1 cellular context compared by ENCODE assay signal in genomic region chr12:56488041-56488955, GRCh38.
TF ChIP-seq lines count a peak whose summit lies in the region.

GLS2 (minus strand) TSS chr12:56488161; CDS start chr12:56488118, 43 bp downstream.

TF ChIP-seq in HepG2, 621 proteins besides CTCF, POLR2A, EP300 and RAD21 (continued from another document and continues in another):
- TF ChIP-seq, protein P1, sequence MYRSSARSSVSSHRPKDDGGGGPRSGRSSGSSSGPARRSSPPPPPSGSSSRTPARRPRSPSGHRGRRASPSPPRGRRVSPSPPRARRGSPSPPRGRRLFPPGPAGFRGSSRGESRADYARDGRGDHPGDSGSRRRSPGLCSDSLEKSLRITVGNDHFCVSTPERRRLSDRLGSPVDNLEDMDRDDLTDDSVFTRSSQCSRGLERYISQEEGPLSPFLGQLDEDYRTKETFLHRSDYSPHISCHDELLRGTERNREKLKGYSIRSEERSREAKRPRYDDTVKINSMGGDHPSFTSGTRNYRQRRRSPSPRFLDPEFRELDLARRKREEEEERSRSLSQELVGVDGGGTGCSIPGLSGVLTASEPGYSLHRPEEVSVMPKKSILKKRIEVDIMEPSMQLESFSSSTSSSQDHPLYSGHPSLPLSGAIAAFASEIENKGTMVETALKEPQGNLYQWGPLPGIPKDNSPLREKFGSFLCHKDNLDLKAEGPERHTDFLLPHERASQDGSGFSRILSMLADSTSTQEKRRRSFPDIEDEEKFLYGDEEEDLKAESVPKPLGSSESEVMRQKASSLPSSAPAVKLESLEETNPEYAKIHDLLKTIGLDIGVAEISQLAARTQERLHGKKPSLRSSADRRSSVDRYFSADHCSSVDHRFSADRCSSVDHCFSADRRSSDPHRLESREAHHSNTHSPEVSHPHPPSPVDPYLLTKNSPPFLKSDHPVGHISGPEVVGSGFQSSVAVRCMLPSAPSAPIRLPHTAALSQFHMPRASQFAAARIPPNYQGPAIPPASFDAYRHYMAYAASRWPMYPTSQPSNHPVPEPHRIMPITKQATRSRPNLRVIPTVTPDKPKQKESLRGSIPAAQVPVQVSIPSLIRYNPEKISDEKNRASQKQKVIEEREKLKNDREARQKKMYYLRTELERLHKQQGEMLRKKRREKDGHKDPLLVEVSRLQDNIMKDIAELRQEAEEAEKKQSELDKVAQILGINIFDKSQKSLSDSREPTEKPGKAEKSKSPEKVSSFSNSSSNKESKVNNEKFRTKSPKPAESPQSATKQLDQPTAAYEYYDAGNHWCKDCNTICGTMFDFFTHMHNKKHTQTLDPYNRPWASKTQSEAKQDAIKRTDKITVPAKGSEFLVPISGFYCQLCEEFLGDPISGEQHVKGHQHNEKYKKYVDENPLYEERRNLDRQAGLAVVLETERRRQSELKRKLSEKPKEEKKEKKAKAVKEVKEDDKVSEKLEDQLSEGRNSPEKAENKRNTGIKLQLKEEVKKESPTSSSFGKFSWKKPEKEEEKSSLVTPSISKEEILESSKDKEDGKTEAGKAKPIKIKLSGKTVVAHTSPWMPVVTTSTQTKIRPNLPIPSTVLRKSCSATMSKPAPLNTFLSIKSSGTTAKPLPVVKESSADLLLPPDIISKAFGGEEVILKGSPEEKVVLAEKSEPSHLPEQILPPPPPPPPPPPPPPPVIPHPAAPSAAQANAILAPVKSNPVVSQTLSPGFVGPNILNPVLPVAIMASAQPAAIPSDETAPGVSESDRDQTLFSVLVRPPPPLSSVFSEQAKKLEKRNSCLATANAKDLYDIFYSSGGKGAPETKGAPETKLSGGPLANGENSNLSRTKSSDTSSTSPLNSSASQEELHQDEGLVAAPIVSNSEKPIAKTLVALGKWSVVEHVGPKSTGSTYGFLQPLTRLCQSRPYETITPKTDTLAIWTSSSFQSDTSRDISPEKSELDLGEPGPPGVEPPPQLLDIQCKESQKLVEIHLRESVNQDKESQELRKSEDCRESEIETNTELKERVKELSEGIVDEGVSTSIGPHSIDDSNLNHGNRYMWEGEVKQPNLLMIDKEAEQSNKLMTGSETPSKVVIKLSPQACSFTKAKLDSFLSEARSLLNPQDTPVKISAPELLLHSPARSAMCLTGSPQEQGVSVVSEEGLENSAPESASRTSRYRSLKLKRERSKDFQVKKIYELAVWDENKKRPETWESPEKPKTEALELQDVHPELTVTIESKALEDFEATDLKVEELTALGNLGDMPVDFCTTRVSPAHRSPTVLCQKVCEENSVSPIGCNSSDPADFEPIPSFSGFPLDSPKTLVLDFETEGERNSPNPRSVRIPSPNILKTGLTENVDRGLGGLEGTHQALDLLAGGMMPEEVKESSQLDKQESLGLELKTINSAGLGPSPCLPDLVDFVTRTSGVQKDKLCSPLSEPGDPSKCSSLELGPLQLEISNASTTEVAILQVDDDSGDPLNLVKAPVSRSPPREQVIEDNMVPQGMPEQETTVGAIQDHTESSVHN (CRISPR knock-in tag; IDR thresholded peaks at IDR 0.05), result peak; percentile 88; the same call in 1 of the 2 replicates
- TF ChIP-seq ZNF639 (CRISPR knock-in tag; conservative IDR thresholded peaks at IDR 0.05), result no peak; the same call in 1 of the 2 replicates
- 0 out of 2 replicates have a peak, but pooled peaks have one; percentile 0 for TF ChIP-seq MIER3 (CRISPR knock-in tag; IDR thresholded peaks at IDR 0.05; ENCODE audit: borderline replicate concordance)
- TF ChIP-seq HNF1B (CRISPR knock-in tag; IDR thresholded peaks at IDR 0.05), result no peak
- peak; percentile 87 for TF ChIP-seq ZNF274 (CRISPR knock-in tag; IDR thresholded peaks at IDR 0.05)
- 0 out of 2 replicates have a peak, but pooled peaks have one; percentile 35 for TF ChIP-seq TSC22D2 (CRISPR knock-in tag; IDR thresholded peaks at IDR 0.05; ENCODE audit: borderline replicate concordance)
- TF ChIP-seq ARNT2 (CRISPR knock-in tag; IDR thresholded peaks at IDR 0.05; ENCODE audit: low read depth), result peak; percentile 95
- TF ChIP-seq, protein P2, sequence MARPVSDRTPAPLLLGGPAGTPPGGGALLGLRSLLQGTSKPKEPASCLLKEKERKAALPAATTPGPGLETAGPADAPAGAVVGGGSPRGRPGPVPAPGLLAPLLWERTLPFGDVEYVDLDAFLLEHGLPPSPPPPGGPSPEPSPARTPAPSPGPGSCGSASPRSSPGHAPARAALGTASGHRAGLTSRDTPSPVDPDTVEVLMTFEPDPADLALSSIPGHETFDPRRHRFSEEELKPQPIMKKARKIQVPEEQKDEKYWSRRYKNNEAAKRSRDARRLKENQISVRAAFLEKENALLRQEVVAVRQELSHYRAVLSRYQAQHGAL (CRISPR knock-in tag; IDR thresholded peaks at IDR 0.05; ENCODE audit: not compliant biosample characterization), result peak; percentile 77
- no peak for TF ChIP-seq HNRNPH1 (optimal IDR thresholded peaks at IDR 0.05; ENCODE audit: low read depth, low read length)
- TF ChIP-seq ZBTB21 (CRISPR knock-in tag; IDR thresholded peaks at IDR 0.05), result no peak
- TF ChIP-seq NR2C2 (CRISPR knock-in tag; IDR thresholded peaks at IDR 0.05; ENCODE audit: borderline replicate concordance), result peak; percentile 52
- no peak for TF ChIP-seq FOXO1 (CRISPR knock-in tag; IDR thresholded peaks at IDR 0.05)
- TF ChIP-seq, protein P3, sequence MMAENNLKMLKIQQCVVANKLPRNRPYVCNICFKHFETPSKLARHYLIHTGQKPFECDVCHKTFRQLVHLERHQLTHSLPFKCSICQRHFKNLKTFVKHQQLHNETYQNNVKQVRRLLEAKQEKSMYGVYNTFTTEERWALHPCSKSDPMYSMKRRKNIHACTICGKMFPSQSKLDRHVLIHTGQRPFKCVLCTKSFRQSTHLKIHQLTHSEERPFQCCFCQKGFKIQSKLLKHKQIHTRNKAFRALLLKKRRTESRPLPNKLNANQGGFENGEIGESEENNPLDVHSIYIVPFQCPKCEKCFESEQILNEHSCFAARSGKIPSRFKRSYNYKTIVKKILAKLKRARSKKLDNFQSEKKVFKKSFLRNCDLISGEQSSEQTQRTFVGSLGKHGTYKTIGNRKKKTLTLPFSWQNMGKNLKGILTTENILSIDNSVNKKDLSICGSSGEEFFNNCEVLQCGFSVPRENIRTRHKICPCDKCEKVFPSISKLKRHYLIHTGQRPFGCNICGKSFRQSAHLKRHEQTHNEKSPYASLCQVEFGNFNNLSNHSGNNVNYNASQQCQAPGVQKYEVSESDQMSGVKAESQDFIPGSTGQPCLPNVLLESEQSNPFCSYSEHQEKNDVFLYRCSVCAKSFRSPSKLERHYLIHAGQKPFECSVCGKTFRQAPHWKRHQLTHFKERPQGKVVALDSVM (CRISPR knock-in tag; IDR thresholded peaks at IDR 0.05), result peak; percentile 20; the same call in 1 of the 2 replicates
- TF ChIP-seq, protein P4, sequence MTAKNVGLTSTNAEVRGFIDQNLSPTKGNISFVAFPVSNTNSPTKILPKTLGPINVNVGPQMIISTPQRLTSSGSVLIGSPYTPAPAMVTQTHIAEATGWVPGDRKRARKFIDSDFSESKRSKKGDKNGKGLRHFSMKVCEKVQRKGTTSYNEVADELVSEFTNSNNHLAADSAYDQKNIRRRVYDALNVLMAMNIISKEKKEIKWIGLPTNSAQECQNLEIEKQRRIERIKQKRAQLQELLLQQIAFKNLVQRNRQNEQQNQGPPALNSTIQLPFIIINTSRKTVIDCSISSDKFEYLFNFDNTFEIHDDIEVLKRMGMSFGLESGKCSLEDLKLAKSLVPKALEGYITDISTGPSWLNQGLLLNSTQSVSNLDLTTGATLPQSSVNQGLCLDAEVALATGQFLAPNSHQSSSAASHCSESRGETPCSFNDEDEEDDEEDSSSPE (CRISPR knock-in tag; IDR thresholded peaks at IDR 0.05), result peak; percentile 98
- 0 out of 2 replicates have a peak, but pooled peaks have one; percentile 34 for TF ChIP-seq MEIS1 (CRISPR knock-in tag; IDR thresholded peaks at IDR 0.05; ENCODE audit: borderline replicate concordance)
- TF ChIP-seq PRMT3 (CRISPR knock-in tag; IDR thresholded peaks at IDR 0.05; ENCODE audit: borderline replicate concordance, low read depth), result no peak; the same call in 1 of the 2 replicates
- peak; percentile 69 for TF ChIP-seq FOXJ3 (CRISPR knock-in tag; IDR thresholded peaks at IDR 0.05; ENCODE audit: borderline replicate concordance)
- peak; percentile 75 for TF ChIP-seq PHF21A (CRISPR knock-in tag; IDR thresholded peaks at IDR 0.05)
- peak; percentile 60; the same call in 1 of the 2 replicates for TF ChIP-seq YEATS2 (CRISPR knock-in tag; IDR thresholded peaks at IDR 0.05; ENCODE audit: borderline replicate concordance)
- TF ChIP-seq KAT8 (CRISPR knock-in tag; IDR thresholded peaks at IDR 0.05), result peak; percentile 77
- TF ChIP-seq RBFOX2 (IDR thresholded peaks at IDR 0.05; ENCODE audit: low read depth, low read length), result peak; percentile 63; the same call in 1 of the 2 replicates
- peak; percentile 85; the same call in 1 of the 2 replicates for TF ChIP-seq HOXA9 (CRISPR knock-in tag; IDR thresholded peaks at IDR 0.05; ENCODE audit: borderline replicate concordance)
- TF ChIP-seq MAX (IDR thresholded peaks at IDR 0.05), result peak; percentile 99
- TF ChIP-seq ZNF776 (CRISPR knock-in tag; IDR thresholded peaks at IDR 0.05), result peak; percentile 92
- no peak for TF ChIP-seq RFX5 (IDR thresholded peaks at IDR 0.05; ENCODE audit: low read depth, low read length)
- no peak for TF ChIP-seq ARID2 (CRISPR knock-in tag; IDR thresholded peaks at IDR 0.05; ENCODE audit: borderline replicate concordance)
- peak; percentile 85 for TF ChIP-seq ZNF589 (CRISPR knock-in tag; conservative IDR thresholded peaks at IDR 0.05)
- no peak for TF ChIP-seq MTF2 (CRISPR knock-in tag; IDR thresholded peaks at IDR 0.05; ENCODE audit: borderline replicate concordance)
- TF ChIP-seq ATM (IDR thresholded peaks at IDR 0.05; ENCODE audit: borderline replicate concordance), result no peak
- TF ChIP-seq ZNF747 (CRISPR knock-in tag; IDR thresholded peaks at IDR 0.05; ENCODE audit: borderline replicate concordance), result peak; percentile 79; the same call in 1 of the 2 replicates
- no peak for TF ChIP-seq THRA (CRISPR knock-in tag; IDR thresholded peaks at IDR 0.05; ENCODE audit: borderline replicate concordance)
- TF ChIP-seq ZNF343 (CRISPR knock-in tag; IDR thresholded peaks at IDR 0.05), result peak; percentile 86; the same call in 1 of the 2 replicates
- peak; percentile 93; the same call in 1 of the 2 replicates for TF ChIP-seq ZNF773 (CRISPR knock-in tag; IDR thresholded peaks at IDR 0.05; ENCODE audit: borderline replicate concordance)
- TF ChIP-seq MAZ (IDR thresholded peaks at IDR 0.05; ENCODE audit: borderline replicate concordance, low read depth, low read length), result no peak
- TF ChIP-seq MAZ (CRISPR knock-in tag; IDR thresholded peaks at IDR 0.05; ENCODE audit: low read depth), result peak; percentile 79; the same call in 1 of the 2 replicates
- TF ChIP-seq, protein P5, sequence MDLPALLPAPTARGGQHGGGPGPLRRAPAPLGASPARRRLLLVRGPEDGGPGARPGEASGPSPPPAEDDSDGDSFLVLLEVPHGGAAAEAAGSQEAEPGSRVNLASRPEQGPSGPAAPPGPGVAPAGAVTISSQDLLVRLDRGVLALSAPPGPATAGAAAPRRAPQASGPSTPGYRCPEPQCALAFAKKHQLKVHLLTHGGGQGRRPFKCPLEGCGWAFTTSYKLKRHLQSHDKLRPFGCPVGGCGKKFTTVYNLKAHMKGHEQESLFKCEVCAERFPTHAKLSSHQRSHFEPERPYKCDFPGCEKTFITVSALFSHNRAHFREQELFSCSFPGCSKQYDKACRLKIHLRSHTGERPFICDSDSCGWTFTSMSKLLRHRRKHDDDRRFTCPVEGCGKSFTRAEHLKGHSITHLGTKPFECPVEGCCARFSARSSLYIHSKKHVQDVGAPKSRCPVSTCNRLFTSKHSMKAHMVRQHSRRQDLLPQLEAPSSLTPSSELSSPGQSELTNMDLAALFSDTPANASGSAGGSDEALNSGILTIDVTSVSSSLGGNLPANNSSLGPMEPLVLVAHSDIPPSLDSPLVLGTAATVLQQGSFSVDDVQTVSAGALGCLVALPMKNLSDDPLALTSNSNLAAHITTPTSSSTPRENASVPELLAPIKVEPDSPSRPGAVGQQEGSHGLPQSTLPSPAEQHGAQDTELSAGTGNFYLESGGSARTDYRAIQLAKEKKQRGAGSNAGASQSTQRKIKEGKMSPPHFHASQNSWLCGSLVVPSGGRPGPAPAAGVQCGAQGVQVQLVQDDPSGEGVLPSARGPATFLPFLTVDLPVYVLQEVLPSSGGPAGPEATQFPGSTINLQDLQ (CRISPR knock-in tag; IDR thresholded peaks at IDR 0.05), result peak; percentile 74; the same call in 1 of the 2 replicates
- TF ChIP-seq ZNF367 (CRISPR knock-in tag; IDR thresholded peaks at IDR 0.05; ENCODE audit: borderline replicate concordance), result peak; percentile 95; the same call in 1 of the 2 replicates
- TF ChIP-seq SCMH1 (CRISPR knock-in tag; IDR thresholded peaks at IDR 0.05; ENCODE audit: borderline replicate concordance), result no peak
- no peak for TF ChIP-seq PCBP2 (optimal IDR thresholded peaks at IDR 0.05; ENCODE audit: low read depth, low read length, poor library complexity, severe bottlenecking)
- peak; percentile 95; the same call in 1 of the 2 replicates for TF ChIP-seq ZNF552 (CRISPR knock-in tag; IDR thresholded peaks at IDR 0.05; ENCODE audit: borderline replicate concordance)
- TF ChIP-seq ZNF225 (CRISPR knock-in tag; IDR thresholded peaks at IDR 0.05), result peak; percentile 82; the same call in 1 of the 2 replicates
